ENCODE assay signal across 8 cellular contexts in the genomic region with DNA sequence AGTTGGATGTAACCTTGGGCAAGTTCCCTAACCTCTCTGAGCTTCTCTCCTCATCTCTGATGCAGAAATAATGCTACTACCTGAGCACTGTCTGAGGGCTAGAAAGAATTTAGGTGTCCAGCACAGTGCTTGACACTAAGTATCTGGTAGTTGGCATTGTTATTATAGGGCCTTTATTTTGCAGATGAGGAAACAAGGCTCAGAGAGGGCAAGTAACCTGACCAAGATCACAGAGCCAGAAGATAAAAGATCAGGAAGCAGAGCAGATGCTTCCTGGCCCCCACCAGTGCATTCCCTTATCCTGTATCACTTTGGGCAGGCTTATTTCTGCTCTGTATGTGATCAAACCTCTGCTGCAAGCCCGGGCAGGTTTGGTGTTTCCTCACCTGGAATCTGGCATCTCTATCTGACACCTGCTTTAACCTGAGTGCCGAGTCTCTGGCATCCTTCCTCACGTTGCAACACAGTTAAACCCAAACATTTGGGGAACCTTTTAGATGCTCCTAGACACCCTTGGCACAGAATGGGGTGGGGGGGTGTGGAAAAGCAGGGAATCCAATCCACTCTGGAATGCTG.
A peak's percentile ranks its signal among the peaks of the same experiment; 100 is the strongest.
DNase-seq lines count a peak whose midpoint lies in the region; ATAC-seq and TF ChIP-seq lines count a peak whose summit lies in the region.

No MANE protein-coding gene starts in this region.

- no peaks in the 10 kb centered on the region for H3K79me2 ChIP-seq in ACC112 (ENCODE audit: control insufficient read depth, insufficient read depth, low read length, unreplicated experiment)

- peaks cover 12% of the 10 kb centered on the region for H3K4me1 Mint-ChIP-seq in HFFc6 (ENCODE audit: low read depth)
- H3K4me1 Mint-ChIP-seq in activated CD4-positive, alpha-beta memory T cell treated with anti-CD3 and anti-CD28 coated beads for 36 hours (ENCODE audit: low read depth): peaks cover 15% of the 10 kb centered on the region

- H3K4me1 ChIP-seq in ACC112 (ENCODE audit: control insufficient read depth, insufficient read depth, low read length, unreplicated experiment): peaks cover 16% of the 10 kb centered on the region

- peaks cover 4% of the 10 kb centered on the region for H3K9me3 Mint-ChIP-seq in HFFc6
- no peaks in the 10 kb centered on the region for H3K9me3 Mint-ChIP-seq in activated CD4-positive, alpha-beta memory T cell treated with anti-CD3 and anti-CD28 coated beads for 36 hours

- no peaks in the 10 kb centered on the region for H3K27me3 ChIP-seq in ACC112 (ENCODE audit: insufficient read depth, low read length)

- DNase-seq in HFFc6: no peak
- DNase-seq in activated CD4-positive, alpha-beta memory T cell treated with anti-CD3 and anti-CD28 coated beads for 36 hours: no peak
- peak; percentile 13 for DNase-seq in kidney tubule cell (ENCODE audit: low spot score)
- DNase-seq in T1000 (lab: John Stamatoyannopoulos, UW): no peak
- no peak for DNase-seq in dermis blood vessel endothelial cell
- no peak for DNase-seq in substantia nigra (lab: John Stamatoyannopoulos, UW)

- H3K36me3 ChIP-seq in ACC112 (ENCODE audit: insufficient read depth, low read length): no peaks in the 10 kb centered on the region

- peak overlapping the region; percentile 85 for H3K27ac Mint-ChIP-seq in HFFc6
- H3K27ac Mint-ChIP-seq in activated CD4-positive, alpha-beta memory T cell treated with anti-CD3 and anti-CD28 coated beads for 36 hours: no peak overlapping the region

- H3K27me3 Mint-ChIP-seq in HFFc6 (ENCODE audit: insufficient read depth): peaks cover 1% of the 10 kb centered on the region; the same call in 1 of the 2 replicates
- no peaks in the 10 kb centered on the region for H3K27me3 Mint-ChIP-seq in activated CD4-positive, alpha-beta memory T cell treated with anti-CD3 and anti-CD28 coated beads for 36 hours

- no peak for TF ChIP-seq CTCF in HFFc6 (IDR thresholded peaks at IDR 0.05)

- H3K4me3 ChIP-seq in ACC112 (ENCODE audit: low read depth, low read length): peak overlapping the region; percentile 85

- intact Hi-C loops in activated CD4-positive, alpha-beta memory T cell treated with anti-CD3 and anti-CD28 coated beads for 36 hours (cut with micrococcal nuclease): loop anchor here (1.0 to 10.0 kb wide), 7 partner anchors 18 to 449 kb away; partner anchors contain the start of genes TRMT61B and WDR43

- no peak for ATAC-seq in HG03097 (IDR thresholded peaks at IDR 0.05; ENCODE audit: low FRiP score, unreplicated experiment)

- H3K36me3 Mint-ChIP-seq in HFFc6 (ENCODE audit: low read depth): peaks cover 11% of the 10 kb centered on the region
- no peaks in the 10 kb centered on the region for H3K36me3 Mint-ChIP-seq in activated CD4-positive, alpha-beta memory T cell treated with anti-CD3 and anti-CD28 coated beads for 36 hours

- POLR2A ChIA-PET in activated CD4-positive, alpha-beta memory T cell treated with anti-CD3 and anti-CD28 coated beads for 36 hours (lab: Charles Lee): interaction anchor here (2.3 kb wide), 1 partner anchor 186 kb away, joined by 10 read pairs; the partner anchor contains the start of gene PPP1CB

- H2AFZ ChIP-seq in ACC112 (ENCODE audit: low read length, unreplicated experiment): peak overlapping the region; percentile 78

- H3K4me3 Mint-ChIP-seq in HFFc6: peak overlapping the region; percentile 96
- peak overlapping the region; percentile 83 for H3K4me3 Mint-ChIP-seq in activated CD4-positive, alpha-beta memory T cell treated with anti-CD3 and anti-CD28 coated beads for 36 hours

- CTCF ChIA-PET in activated CD4-positive, alpha-beta memory T cell treated with anti-CD3 and anti-CD28 coated beads for 36 hours (lab: Charles Lee): interaction anchor here (0.5 to 6.5 kb wide), 25 partner anchors 8 to 302 kb away, joined by 3 to 64 read pairs (median 4); no protein-coding TSS in a partner anchor

- H3K27ac ChIP-seq in ACC112 (ENCODE audit: low read depth, low read length): no peak overlapping the region
- no peak overlapping the region for H3K27ac ChIP-seq in substantia nigra (ENCODE audit: low read depth, low read length, poor library complexity, severe bottlenecking)
